ENCODE assay signal across 2 cellular contexts in genomic region chr19:7607212-7607873, GRCh38.
TF ChIP-seq lines count a peak whose summit lies in the region.

No MANE protein-coding gene starts in this region.

TF ChIP-seq in A549, 52 proteins besides CTCF, POLR2A, EP300 and RAD21:
- TF ChIP-seq ZFP36 (IDR thresholded peaks at IDR 0.05; ENCODE audit: borderline replicate concordance, partially characterized antibody): peak; percentile 59
- no peak for TF ChIP-seq SMC3 (IDR thresholded peaks at IDR 0.05)
- TF ChIP-seq BHLHE40 (IDR thresholded peaks at IDR 0.05; ENCODE audit: low read depth, low read length): no peak

TF ChIP-seq in K562, 482 proteins besides CTCF, POLR2A, EP300 and RAD21:
- no peak for TF ChIP-seq LEF1 (IDR thresholded peaks at IDR 0.05)
- TF ChIP-seq PTBP1 (IDR thresholded peaks at IDR 0.05; ENCODE audit: low read depth, low read length): peak; percentile 65; the same call in 1 of the 2 replicates
- peak; percentile 55; the same call in 1 of the 2 replicates for TF ChIP-seq SMARCA5 (IDR thresholded peaks at IDR 0.05)
- TF ChIP-seq ZFP36 (IDR thresholded peaks at IDR 0.05; ENCODE audit: low read depth, low read length, partially characterized antibody): peak; percentile 85
- TF ChIP-seq NFIC (IDR thresholded peaks at IDR 0.05): no peak
- peak; percentile 89 for TF ChIP-seq BCOR (IDR thresholded peaks at IDR 0.05)
- peak; percentile 66 to 71; a peak in 3 of 4 replicates for TF ChIP-seq KDM1A (IDR thresholded peaks at IDR 0.05)
- peak; percentile 95 for TF ChIP-seq RBM25 (IDR thresholded peaks at IDR 0.05; ENCODE audit: low read depth, low read length, severe bottlenecking)
- TF ChIP-seq ZNF174 (CRISPR knock-in tag; IDR thresholded peaks at IDR 0.05): no peak
- TF ChIP-seq ADNP (tag; IDR thresholded peaks at IDR 0.05): 0 out of 2 replicates have a peak, but pooled peaks have one; percentile 46
